Comparison of ENCODE assay signal across 21 cellular contexts in genomic region chr2:53646788-53647187, GRCh38.
"Had no signal": no experiment of that assay in that cellular context is flagged by ENCODE, and none has a peak within 500 bp of the region (broad histone marks: within the 10 kb centered on the region; RNA-seq: fewer than 3 reads in every experiment).

No MANE protein-coding gene starts in this region.

- H3K36me3 ChIP-seq: left lung, lower lobe of right lung, neural progenitor cell, pancreas had no signal

- H3K4me3 Mint-ChIP-seq: immature natural killer cell; memory B cell; natural killer cell treated with Interleukin-12 subunit alpha and Interleukin-12 subunit beta and Interleukin-15 and Interleukin-18, amount 100 ng/mL, for 72 hours; neural progenitor cell had no signal

- H3K27ac Mint-ChIP-seq: immature natural killer cell; memory B cell; natural killer cell treated with Interleukin-12 subunit alpha and Interleukin-12 subunit beta and Interleukin-15 and Interleukin-18, amount 100 ng/mL, for 72 hours; neural progenitor cell; progenitor cell of endocrine pancreas had no signal

- H3K9me3 ChIP-seq: lower lobe of right lung, pancreas had no signal

- H3K27me3 Mint-ChIP-seq: memory B cell, progenitor cell of endocrine pancreas had no signal

- H3K36me3 Mint-ChIP-seq: immature natural killer cell; memory B cell; natural killer cell treated with Interleukin-12 subunit alpha and Interleukin-12 subunit beta and Interleukin-15 and Interleukin-18, amount 100 ng/mL, for 72 hours; neural progenitor cell had no signal

- H3K27me3 ChIP-seq: hepatocyte, left lung, neural progenitor cell, pancreas had no signal

- H3K4me1 Mint-ChIP-seq: immature natural killer cell, memory B cell, neural progenitor cell had no signal

- H3K4me2 ChIP-seq: hepatocyte, neural progenitor cell had no signal

- H3K9me3 Mint-ChIP-seq: memory B cell; natural killer cell treated with Interleukin-12 subunit alpha and Interleukin-12 subunit beta and Interleukin-15 and Interleukin-18, amount 100 ng/mL, for 72 hours had no signal

- H3K9ac ChIP-seq: neural progenitor cell had no signal

- H2AFZ ChIP-seq: hepatocyte, neural progenitor cell had no signal

- H3K4me3 ChIP-seq: coronary artery, hepatocyte, left lung, lower lobe of right lung, neural progenitor cell, pancreas had no signal

- H3K79me2 ChIP-seq: hepatocyte had no signal

- DNase-seq: effector CD4-positive, alpha-beta T cell; foreskin melanocyte; head of caudate nucleus; immature natural killer cell; left lung; lower lobe of right lung; midbrain; nucleus accumbens; pancreas; right cardiac atrium; small intestine; stimulated activated CD4-positive, alpha-beta T cell treated with anti-CD3 and anti-CD28 coated beads, Interleukin-12 subunit alpha, Interleukin-12 subunit beta, amount 100 ng/mL, for 4 hours; stimulated activated naive CD4-positive, alpha-beta T cell treated with Interleukin-2 at 50 U/mL for 16 hours; trophoblast cell had no signal

- H3K4me1 ChIP-seq: left lung, lower lobe of right lung, pancreas had no signal

- ATAC-seq: left lung; lower lobe of right lung; natural killer cell treated with Interleukin-12 subunit alpha and Interleukin-12 subunit beta and Interleukin-15 and Interleukin-18, amount 100 ng/mL, for 72 hours; pancreas; right cardiac atrium had no signal

- FAIRE-seq: keratinocyte, pancreas, small intestine had no signal

- H3K27ac ChIP-seq: coronary artery, hepatocyte, left lung, lower lobe of right lung, neural progenitor cell, pancreas had no signal
